Comparison of ENCODE assay signal across 37 cellular contexts in the genomic region with DNA sequence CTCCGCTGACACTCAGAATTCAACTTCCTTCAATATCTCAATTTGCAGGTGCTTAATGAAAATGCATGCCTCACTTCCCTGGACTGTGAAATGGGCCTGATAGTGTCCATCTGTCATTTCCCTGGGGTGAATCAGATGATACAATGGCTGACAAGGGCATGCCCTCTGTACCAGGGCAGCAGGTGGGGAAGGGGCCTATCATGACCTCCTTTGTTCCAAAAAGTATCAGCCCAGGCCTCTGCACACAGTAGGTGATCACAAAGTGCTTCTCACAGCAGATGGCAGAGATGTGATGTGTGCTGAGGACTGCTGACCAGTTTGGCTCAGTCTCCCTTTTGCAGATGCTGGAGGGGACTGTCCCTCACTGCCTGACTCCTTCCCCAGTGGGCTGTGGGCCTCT.
"Had no signal": no experiment of that assay in that cellular context is flagged by ENCODE, and none has a peak within 500 bp of the region (broad histone marks: within the 10 kb centered on the region; RNA-seq: fewer than 3 reads in every experiment).

No MANE protein-coding gene starts in this region.

- H3K4me1 ChIP-seq: ascending aorta had no signal

- H3K27ac Mint-ChIP-seq: activated CD4-positive, alpha-beta memory T cell treated with anti-CD3 and anti-CD28 coated beads, Interleukin-2, amount 10 ng/mL, durations not matched to agents 7 days and 5 days; activated CD4-positive, alpha-beta T cell treated with anti-CD3 and anti-CD28 coated beads for 36 hours; activated CD4-positive, alpha-beta T cell treated with anti-CD3 and anti-CD28 coated beads, Interleukin-2, amount 10 ng/mL, durations not matched to agents 7 days and 5 days; activated CD8-positive, alpha-beta memory T cell treated with anti-CD3 and anti-CD28 coated beads, Interleukin-2, amount 10 ng/mL, durations not matched to agents 7 days and 5 days; activated CD8-positive, alpha-beta T cell treated with anti-CD3 and anti-CD28 coated beads, Interleukin-2, amount 10 ng/mL, durations not matched to agents 7 days and 5 days; activated naive CD4-positive, alpha-beta T cell treated with anti-CD3 and anti-CD28 coated beads, Interleukin-2, amount 10 ng/mL, durations not matched to agents 7 days and 5 days; activated naive CD4-positive, alpha-beta T cell treated with anti-CD3 and anti-CD28 coated beads, Interleukin-2, amount 50 U/mL, for 24 hours; activated naive CD8-positive, alpha-beta T cell; activated naive CD8-positive, alpha-beta T cell treated with anti-CD3 and anti-CD28 coated beads, Interleukin-2, amount 10 ng/mL, durations not matched to agents 7 days and 5 days; activated naive CD8-positive, alpha-beta T cell treated with anti-CD3 and anti-CD28 coated beads, Interleukin-2, amount 50 U/mL, for 24 hours; activated T-cell treated with anti-CD3 and anti-CD28 coated beads, Interleukin-2, amount 50 U/mL, for 24 hours; activated T-helper 2 cell treated with anti-CD3 and anti-CD28 coated beads, Interferon-gamma antibody, Interleukin-2, Interleukin-4, amounts not matched to agents 10 μg/mL and 5 μg/mL and 100 μg/mL, durations not matched to agents 14 hours and 24 hours and 36 hours; brain; T-helper 1 cell treated with Interleukin-12 subunit alpha and Interleukin-12 subunit beta and Interleukin-4 antibody, amounts not matched to agents 30 μg/mL and 1 μg/mL, for 36 hours; T-helper 2 cell treated with Interferon-gamma antibody and Interleukin-4, amounts not matched to agents 5 μg/mL and 100 μg/mL, for 36 hours had no signal

- H3K9me3 ChIP-seq: ascending aorta had no signal

- ATAC-seq: activated CD4-positive, alpha-beta T cell treated with anti-CD3 and anti-CD28 coated beads for 36 hours; activated CD4-positive, CD25-positive, alpha-beta regulatory T cell treated with anti-CD3 and anti-CD28 coated beads, Interleukin-2, amount 50 U/mL, for 24 hours; activated CD8-positive, alpha-beta memory T cell treated with anti-CD3 and anti-CD28 coated beads, Interleukin-2, amount 10 ng/mL, durations not matched to agents 7 days and 5 days; activated CD8-positive, alpha-beta T cell treated with anti-CD3 and anti-CD28 coated beads, Interleukin-2, amount 10 ng/mL, durations not matched to agents 7 days and 5 days; activated naive CD8-positive, alpha-beta T cell treated with anti-CD3 and anti-CD28 coated beads, Interleukin-2, amount 50 U/mL, for 24 hours had no signal

- H3K4me3 Mint-ChIP-seq: activated CD4-positive, alpha-beta memory T cell treated with anti-CD3 and anti-CD28 coated beads, Interleukin-2, amount 10 ng/mL, durations not matched to agents 7 days and 5 days; activated CD4-positive, alpha-beta T cell treated with anti-CD3 and anti-CD28 coated beads for 36 hours; activated CD4-positive, alpha-beta T cell treated with anti-CD3 and anti-CD28 coated beads, Interleukin-2, amount 10 ng/mL, durations not matched to agents 7 days and 5 days; activated CD8-positive, alpha-beta memory T cell treated with anti-CD3 and anti-CD28 coated beads, Interleukin-2, amount 10 ng/mL, durations not matched to agents 7 days and 5 days; activated CD8-positive, alpha-beta T cell treated with anti-CD3 and anti-CD28 coated beads, Interleukin-2, amount 10 ng/mL, durations not matched to agents 7 days and 5 days; activated naive CD4-positive, alpha-beta T cell treated with anti-CD3 and anti-CD28 coated beads, Interleukin-2, amount 10 ng/mL, durations not matched to agents 7 days and 5 days; activated naive CD4-positive, alpha-beta T cell treated with anti-CD3 and anti-CD28 coated beads, Interleukin-2, amount 50 U/mL, for 24 hours; activated naive CD8-positive, alpha-beta T cell; activated naive CD8-positive, alpha-beta T cell treated with anti-CD3 and anti-CD28 coated beads, Interleukin-2, amount 10 ng/mL, durations not matched to agents 7 days and 5 days; activated naive CD8-positive, alpha-beta T cell treated with anti-CD3 and anti-CD28 coated beads, Interleukin-2, amount 50 U/mL, for 24 hours; activated T-cell treated with anti-CD3 and anti-CD28 coated beads, Interleukin-2, amount 50 U/mL, for 24 hours; brain; central memory CD8-positive, alpha-beta T cell; T-helper 1 cell treated with Interleukin-12 subunit alpha and Interleukin-12 subunit beta and Interleukin-4 antibody, amounts not matched to agents 30 μg/mL and 1 μg/mL, for 36 hours; T-helper 2 cell treated with Interferon-gamma antibody and Interleukin-4, amounts not matched to agents 5 μg/mL and 100 μg/mL, for 36 hours had no signal

- H3K4me1 Mint-ChIP-seq: activated CD4-positive, alpha-beta memory T cell treated with anti-CD3 and anti-CD28 coated beads, Interleukin-2, amount 10 ng/mL, durations not matched to agents 7 days and 5 days; activated CD4-positive, alpha-beta T cell treated with anti-CD3 and anti-CD28 coated beads for 36 hours; activated CD4-positive, alpha-beta T cell treated with anti-CD3 and anti-CD28 coated beads, Interleukin-2, amount 10 ng/mL, durations not matched to agents 7 days and 5 days; activated CD8-positive, alpha-beta memory T cell treated with anti-CD3 and anti-CD28 coated beads, Interleukin-2, amount 10 ng/mL, durations not matched to agents 7 days and 5 days; activated naive CD4-positive, alpha-beta T cell treated with anti-CD3 and anti-CD28 coated beads, Interleukin-2, amount 10 ng/mL, durations not matched to agents 7 days and 5 days; activated naive CD4-positive, alpha-beta T cell treated with anti-CD3 and anti-CD28 coated beads, Interleukin-2, amount 50 U/mL, for 24 hours; activated naive CD8-positive, alpha-beta T cell treated with anti-CD3 and anti-CD28 coated beads, Interleukin-2, amount 10 ng/mL, durations not matched to agents 7 days and 5 days; activated naive CD8-positive, alpha-beta T cell treated with anti-CD3 and anti-CD28 coated beads, Interleukin-2, amount 50 U/mL, for 24 hours; brain; central memory CD8-positive, alpha-beta T cell had no signal

- H3K27me3 ChIP-seq: ascending aorta, cardiac muscle cell had no signal

- H3K9me3 Mint-ChIP-seq: activated CD4-positive, alpha-beta memory T cell treated with anti-CD3 and anti-CD28 coated beads, Interleukin-2, amount 10 ng/mL, durations not matched to agents 7 days and 5 days; activated CD4-positive, alpha-beta T cell treated with anti-CD3 and anti-CD28 coated beads, Interleukin-2, amount 10 ng/mL, durations not matched to agents 7 days and 5 days; activated naive CD4-positive, alpha-beta T cell treated with anti-CD3 and anti-CD28 coated beads, Interleukin-2, amount 10 ng/mL, durations not matched to agents 7 days and 5 days; activated naive CD4-positive, alpha-beta T cell treated with anti-CD3 and anti-CD28 coated beads, Interleukin-2, amount 50 U/mL, for 24 hours; activated naive CD8-positive, alpha-beta T cell treated with anti-CD3 and anti-CD28 coated beads, Interleukin-2, amount 10 ng/mL, durations not matched to agents 7 days and 5 days; activated naive CD8-positive, alpha-beta T cell treated with anti-CD3 and anti-CD28 coated beads, Interleukin-2, amount 50 U/mL, for 24 hours; activated T-cell treated with anti-CD3 and anti-CD28 coated beads, Interleukin-2, amount 50 U/mL, for 24 hours; activated T-helper 2 cell treated with anti-CD3 and anti-CD28 coated beads, Interferon-gamma antibody, Interleukin-2, Interleukin-4, amounts not matched to agents 10 μg/mL and 5 μg/mL and 100 μg/mL, durations not matched to agents 14 hours and 24 hours and 36 hours; brain; central memory CD8-positive, alpha-beta T cell; T-helper 1 cell treated with Interleukin-12 subunit alpha and Interleukin-12 subunit beta and Interleukin-4 antibody, amounts not matched to agents 30 μg/mL and 1 μg/mL, for 36 hours; T-helper 2 cell treated with Interferon-gamma antibody and Interleukin-4, amounts not matched to agents 5 μg/mL and 100 μg/mL, for 36 hours had no signal

- H3K27ac ChIP-seq: ascending aorta, cardiac muscle cell, VCaP had no signal

- H3K4me3 ChIP-seq: ascending aorta, cardiac muscle cell had no signal

- H3K36me3 Mint-ChIP-seq: activated CD8-positive, alpha-beta memory T cell treated with anti-CD3 and anti-CD28 coated beads, Interleukin-2, amount 10 ng/mL, durations not matched to agents 7 days and 5 days; activated naive CD4-positive, alpha-beta T cell treated with anti-CD3 and anti-CD28 coated beads, Interleukin-2, amount 10 ng/mL, durations not matched to agents 7 days and 5 days; activated naive CD4-positive, alpha-beta T cell treated with anti-CD3 and anti-CD28 coated beads, Interleukin-2, amount 50 U/mL, for 24 hours; activated naive CD8-positive, alpha-beta T cell; activated naive CD8-positive, alpha-beta T cell treated with anti-CD3 and anti-CD28 coated beads, Interleukin-2, amount 10 ng/mL, durations not matched to agents 7 days and 5 days; brain had no signal

- H3K36me3 ChIP-seq: ascending aorta, cardiac muscle cell had no signal

- H3K27me3 Mint-ChIP-seq: activated CD4-positive, alpha-beta T cell treated with anti-CD3 and anti-CD28 coated beads, Interleukin-2, amount 10 ng/mL, durations not matched to agents 7 days and 5 days; brain had no signal

- DNase-seq: activated CD4-positive, alpha-beta memory T cell treated with anti-CD3 and anti-CD28 coated beads, Interleukin-2, amount 10 ng/mL, durations not matched to agents 7 days and 5 days; activated CD4-positive, alpha-beta T cell treated with anti-CD3 and anti-CD28 coated beads for 1 hour; activated CD4-positive, alpha-beta T cell treated with anti-CD3 and anti-CD28 coated beads for 36 hours; activated CD4-positive, alpha-beta T cell treated with anti-CD3 and anti-CD28 coated beads for 48 hours; activated CD4-positive, alpha-beta T cell treated with anti-CD3 and anti-CD28 coated beads, Interleukin-2, amount 10 ng/mL, durations not matched to agents 7 days and 5 days; activated CD4-positive, alpha-beta T cell treated with anti-CD3 and anti-CD28 coated beads, Interleukin-2, amount 50 U/mL, for 48 hours; activated CD4-positive, CD25-positive, alpha-beta regulatory T cell; activated CD8-positive, alpha-beta memory T cell treated with anti-CD3 and anti-CD28 coated beads for 24 hours; activated CD8-positive, alpha-beta memory T cell treated with anti-CD3 and anti-CD28 coated beads, Interleukin-2, amount 10 ng/mL, durations not matched to agents 7 days and 5 days; activated CD8-positive, alpha-beta memory T cell treated with anti-CD3 and anti-CD28 coated beads, Interleukin-2, amount 50 U/mL, for 48 hours; activated CD8-positive, alpha-beta T cell treated with anti-CD3 and anti-CD28 coated beads, Interleukin-2, amount 10 ng/mL, durations not matched to agents 7 days and 5 days; activated effector memory CD4-positive, alpha-beta T cell treated with Interleukin-2 at 50 U/mL for 16 hours; activated gamma-delta T cell; activated naive CD4-positive, alpha-beta T cell treated with anti-CD3 and anti-CD28 coated beads, Interleukin-2, amount 10 ng/mL, durations not matched to agents 7 days and 5 days; activated naive CD4-positive, alpha-beta T cell treated with Interleukin-2 at 50 U/mL for 16 hours; activated naive CD8-positive, alpha-beta T cell treated with anti-CD3 and anti-CD28 coated beads, Interleukin-2, amount 10 ng/mL, durations not matched to agents 7 days and 5 days; activated naive CD8-positive, alpha-beta T cell treated with anti-CD3 and anti-CD28 coated beads, Interleukin-2, amount 50 U/mL, for 24 hours; activated T-cell treated with anti-CD3 and anti-CD28 coated beads, Interleukin-2, amount 50 U/mL, for 24 hours; activated T-cell treated with anti-CD3 and anti-CD28 coated beads, Interleukin-2, amount 50 U/mL, for 48 hours; amygdala; anterior cingulate cortex; caudate nucleus; cerebellar nuclear complex; T-helper 1 cell; T-helper 2 cell; T-helper 9 cell had no signal
